Comparison of ENCODE assay signal across 8 cellular contexts in genomic region chr7:101952355-101953247, GRCh38.
DNase-seq lines count a peak whose midpoint lies in the region; ATAC-seq, FAIRE-seq and TF ChIP-seq lines count a peak whose summit lies in the region.

No MANE protein-coding gene starts in this region.

- ATAC-seq in Right ventricle myocardium superior (ENCODE audit: poor library complexity): no peak
- ATAC-seq in right lobe of liver: peak; percentile 59 to 78 (median 70)
- ATAC-seq in GM18520 (IDR thresholded peaks at IDR 0.05; ENCODE audit: unreplicated experiment): no peak
- no peak for ATAC-seq in GM18870 (IDR thresholded peaks at IDR 0.05; ENCODE audit: unreplicated experiment)

- FAIRE-seq in astrocyte (lab: Jason Lieb, UNC) (no peak), urothelium cell line (lab: Jason Lieb, UNC) (no peak)

- DNase-seq in Right ventricle myocardium superior (peak; percentile 26), cardiac septum (ENCODE audit: low spot score) (no peak), astrocyte (ENCODE audit: low read depth) (peak; percentile 91), right lobe of liver (peak in 2 of 3 donors; percentile 61 to 63), urothelium cell line (ENCODE audit: low spot score) (peak; percentile 81), ecto neural progenitor cell (ENCODE audit: low spot score) (no peak)

- H3K4me3 ChIP-seq in astrocyte (ENCODE audit: insufficient read depth, low read depth, low read length): no peak overlapping the region
- H3K4me3 ChIP-seq in right lobe of liver: no peak overlapping the region

- no peak for TF ChIP-seq POLR2A in right lobe of liver (IDR thresholded peaks at IDR 0.05)

- WGBS in right lobe of liver (ENCODE audit: insufficient coverage, low coverage, low lambda C conversion rate, missing lambda C conversion rate): 70% methylated on average over 12 of the region's 29 CpGs

- H3K27me3 ChIP-seq in astrocyte (ENCODE audit: insufficient read depth, low read length) (no peaks in the 10 kb centered on the region), right lobe of liver (no peaks in the 10 kb centered on the region)

- peaks cover 25% of the 10 kb centered on the region for H3K79me2 ChIP-seq in astrocyte (ENCODE audit: insufficient read depth, low read length)

- H2AFZ ChIP-seq in astrocyte (ENCODE audit: low read depth, low read length): no peak overlapping the region

- H3K27ac Mint-ChIP-seq in astrocyte (ENCODE audit: unreplicated experiment): peak overlapping the region; percentile 89

- intact Hi-C loops in Right ventricle myocardium superior (cut with DNase I) (no loop called here), cardiac septum (cut with DNase I) (no loop called here), right lobe of liver (cut with DNase I) (no loop called here)

- no peaks in the 10 kb centered on the region for H3K27me3 Mint-ChIP-seq in astrocyte (ENCODE audit: low read depth, unreplicated experiment)

- H3K9me3 ChIP-seq in astrocyte (ENCODE audit: insufficient read depth, low read depth, low read length): no peaks in the 10 kb centered on the region
- no peaks in the 10 kb centered on the region for H3K9me3 ChIP-seq in right lobe of liver

- H3K27ac ChIP-seq in astrocyte (ENCODE audit: low read depth, low read length) (peak overlapping the region; percentile 94), right lobe of liver (peak overlapping the region in 1 of 3 donors; percentile 72)

- peaks cover 13% of the 10 kb centered on the region for H4K20me1 ChIP-seq in astrocyte (ENCODE audit: insufficient read depth, low read length)

- H3K36me3 ChIP-seq in astrocyte (ENCODE audit: insufficient read depth, low read length) (no peaks in the 10 kb centered on the region), right lobe of liver (no peaks in the 10 kb centered on the region)

- H3K4me2 ChIP-seq in astrocyte (ENCODE audit: low read length): peak overlapping the region; percentile 80

- H3K4me3 Mint-ChIP-seq in astrocyte (ENCODE audit: unreplicated experiment): no peak overlapping the region

- H3K4me1 Mint-ChIP-seq in astrocyte (ENCODE audit: low read depth, unreplicated experiment): peaks cover 27% of the 10 kb centered on the region

- H3K4me1 ChIP-seq in astrocyte (ENCODE audit: insufficient read depth, low read length): peaks cover 33% of the 10 kb centered on the region
- peaks cover 0 to 20% (median 8%) of the 10 kb centered on the region in 4 donors for H3K4me1 ChIP-seq in right lobe of liver

- H3K36me3 Mint-ChIP-seq in astrocyte (ENCODE audit: low read depth, unreplicated experiment): no peaks in the 10 kb centered on the region

- no peaks in the 10 kb centered on the region for H3K9me3 Mint-ChIP-seq in astrocyte (ENCODE audit: unreplicated experiment)

- TF ChIP-seq CTCF in astrocyte (IDR thresholded peaks at IDR 0.05; ENCODE audit: insufficient read depth, low read depth, low read length) (no peak), right lobe of liver (IDR thresholded peaks at IDR 0.05) (no peak)

- peak overlapping the region; percentile 80 for H3K9ac ChIP-seq in astrocyte (ENCODE audit: low read length)

Comparison
In these comparisons a context has a peak if more than half of its experiments do, and no peak if none do; other contexts are left out.
1. DNase-seq: peak in Right ventricle myocardium superior (single experiment), astrocyte (single experiment), right lobe of liver (2 of 3) and urothelium cell line (single experiment); none in cardiac septum (single experiment) and ecto neural progenitor cell (single experiment).
2. ATAC-seq: peak in right lobe of liver (4 of 4); none in Right ventricle myocardium superior (single experiment), GM18520 (single experiment) and GM18870 (single experiment).